8 cellular contexts compared by ENCODE assay signal in genomic region chr11:86905252-86905651, GRCh38. TPM values are rescaled to one million over a fixed set of nuclear protein-coding genes. Genes with fewer than 3 reads are reported as not detected.
"Had no signal": no experiment of that assay in that cellular context is flagged by ENCODE, and none has a peak within 500 bp of the region (broad histone marks: within the 10 kb centered on the region; RNA-seq: fewer than 3 reads in every experiment).

No MANE protein-coding gene starts in this region.

- H3K4me1 Mint-ChIP-seq: IgD-negative memory B cell had no signal

- H3K4me1 ChIP-seq: HAP-1 had no signal

- H3K27ac Mint-ChIP-seq: HFFc6, IgD-negative memory B cell had no signal

- H3K36me3 ChIP-seq: HAP-1 had no signal

- H3K9ac ChIP-seq: GM23248 had no signal

- H3K9me3 Mint-ChIP-seq: HFFc6 had no signal

- H3K4me3 ChIP-seq: GM23248, HAP-1 had no signal

- H3K4me3 Mint-ChIP-seq: HFFc6, IgD-negative memory B cell had no signal

- H3K36me3 Mint-ChIP-seq: IgD-negative memory B cell had no signal

- DNase-seq: GM23248, GOT3, HFFc6 had no signal

- H3K9me3 ChIP-seq: HAP-1 had no signal

- H3K27ac ChIP-seq: GM23248, HL-60 had no signal

- ATAC-seq: HCT116, HepG2 had no signal

RNA-seq across cellular contexts. Expression of gene FZD4, which starts 49.9 kb away (rescaled TPM):
- polyA plus RNA-seq: IgD-negative memory B cell had no signal
